20 cellular contexts compared by ENCODE assay signal in the genomic region with DNA sequence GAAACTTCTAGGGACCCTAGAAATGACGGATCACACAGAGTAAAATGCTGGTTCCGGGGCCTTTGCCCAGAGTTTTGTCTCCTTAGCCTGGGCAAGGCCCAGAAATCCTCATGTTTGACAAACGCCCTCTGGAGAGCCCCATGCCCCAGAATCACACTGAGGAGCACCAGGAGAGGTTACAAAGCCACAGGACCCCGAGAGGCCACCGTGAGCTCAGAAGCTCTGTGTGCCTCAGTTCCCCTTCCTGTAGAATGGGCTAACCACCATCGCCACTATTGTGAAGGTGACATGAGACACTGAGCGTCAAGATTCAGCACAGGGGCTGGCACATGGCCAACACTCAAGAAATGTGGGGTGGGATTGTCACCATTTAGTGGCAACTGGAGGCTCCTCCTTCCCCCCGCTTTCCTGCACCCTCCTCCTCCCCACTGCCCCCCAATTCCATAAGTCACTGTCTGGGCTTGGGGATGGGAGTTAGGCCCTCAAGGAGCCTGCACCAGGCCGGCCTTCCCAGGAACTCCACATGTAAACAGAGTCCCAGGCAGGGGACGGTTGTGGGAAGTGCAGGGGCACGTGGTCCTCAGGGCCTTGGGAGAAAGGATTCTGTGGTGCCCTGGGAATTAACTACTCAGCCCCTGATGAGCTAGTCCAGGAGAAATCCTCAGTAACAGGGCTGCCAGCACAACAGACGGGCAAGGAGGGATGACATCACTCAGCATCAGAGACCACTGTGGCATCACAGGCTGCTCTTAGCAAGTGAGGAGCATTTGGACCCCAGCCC. TPM values are rescaled to one million over a fixed set of nuclear protein-coding genes. Genes with fewer than 3 reads are reported as not detected.
DNase-seq lines count a peak whose midpoint lies in the region; ATAC-seq and TF ChIP-seq lines count a peak whose summit lies in the region.
"Had no signal": no experiment of that assay in that cellular context is flagged by ENCODE, and none has a peak within 500 bp of the region (broad histone marks: within the 10 kb centered on the region; RNA-seq: fewer than 3 reads in every experiment).

No MANE protein-coding gene starts in this region.

- intact Hi-C loops in activated CD8-positive, alpha-beta T cell treated with anti-CD3 and anti-CD28 coated beads for 36 hours (cut with micrococcal nuclease), result no loop called here
- intact Hi-C loops in posterior vena cava (cut with DNase I), result no loop called here

- H3K4me2 ChIP-seq in fibroblast of lung (ENCODE audit: extremely low read depth, insufficient read depth, low read length), result no peak overlapping the region

- ATAC-seq in activated CD8-positive, alpha-beta T cell treated with anti-CD3 and anti-CD28 coated beads, Interleukin-2, amount 10 ng/mL, durations not matched to agents 7 days and 5 days, result no peak
- no peak for ATAC-seq in activated CD8-positive, alpha-beta T cell treated with anti-CD3 and anti-CD28 coated beads for 36 hours
- no peak for ATAC-seq in HG03095 (IDR thresholded peaks at IDR 0.05; ENCODE audit: unreplicated experiment)
- ATAC-seq: GM12878, Panc1 had no signal

- H3K4me3 ChIP-seq in NT2/D1 (ENCODE audit: insufficient read length, low read depth) (no peak overlapping the region), fibroblast of lung (replicated peaks in 1 of 4; ENCODE audit: control extremely low read depth in 1 of 4, insufficient read depth in 1 of 4, low read depth in 3 of 4, low read length in 4 of 4) (no peak overlapping the region)
- H3K4me3 ChIP-seq: GM12878, uterus had no signal

- H3K4me1 ChIP-seq in NT2/D1 (ENCODE audit: insufficient read depth, insufficient read length) (peaks cover 16% of the 10 kb centered on the region), fibroblast of lung (ENCODE audit: control insufficient read depth, extremely low read depth, insufficient read depth, low read length) (no peaks in the 10 kb centered on the region)
- H3K4me1 ChIP-seq: uterus had no signal

- no peaks in the 10 kb centered on the region for H4K20me1 ChIP-seq in fibroblast of lung (ENCODE audit: control insufficient read depth, extremely low read depth, insufficient read depth, low read length)

- peaks cover 62% of the 10 kb centered on the region for H3K27me3 Mint-ChIP-seq in activated CD8-positive, alpha-beta T cell treated with anti-CD3 and anti-CD28 coated beads, Interleukin-2, amount 10 ng/mL, durations not matched to agents 7 days and 5 days (ENCODE audit: low read depth)
- H3K27me3 Mint-ChIP-seq in activated CD8-positive, alpha-beta T cell treated with anti-CD3 and anti-CD28 coated beads for 36 hours, result peaks cover 19% of the 10 kb centered on the region

- H3K9me3 ChIP-seq in NT2/D1 (ENCODE audit: insufficient read depth, low read length), result no peaks in the 10 kb centered on the region
- H3K9me3 ChIP-seq in fibroblast of lung (ENCODE audit: control insufficient read depth, insufficient read depth, low read depth, low read length), result no peaks in the 10 kb centered on the region
- H3K9me3 ChIP-seq: spleen, uterus had no signal

- CTCF ChIA-PET in activated CD8-positive, alpha-beta T cell treated with anti-CD3 and anti-CD28 coated beads, Interleukin-2, amount 10 ng/mL, durations not matched to agents 7 days and 5 days (lab: Charles Lee), result interaction anchor here (0.6 to 3.3 kb wide), 12 partner anchors 10 to 144 kb away, joined by 3 to 15 read pairs (median 4); no protein-coding TSS in a partner anchor
- CTCF ChIA-PET in activated CD8-positive, alpha-beta T cell treated with anti-CD3 and anti-CD28 coated beads for 36 hours (lab: Charles Lee), result interaction anchor here (0.8 to 5.9 kb wide), 9 partner anchors 8 to 121 kb away, joined by 3 to 64 read pairs (median 7); no protein-coding TSS in a partner anchor

- no peak overlapping the region for H3K4me3 Mint-ChIP-seq in activated CD8-positive, alpha-beta T cell treated with anti-CD3 and anti-CD28 coated beads, Interleukin-2, amount 10 ng/mL, durations not matched to agents 7 days and 5 days
- H3K4me3 Mint-ChIP-seq in activated CD8-positive, alpha-beta T cell treated with anti-CD3 and anti-CD28 coated beads for 36 hours, result no peak overlapping the region

- H3K36me3 ChIP-seq in NT2/D1 (ENCODE audit: insufficient read depth, insufficient read length, low read length) (no peaks in the 10 kb centered on the region), fibroblast of lung (ENCODE audit: control insufficient read depth, insufficient read depth, low read length) (no peaks in the 10 kb centered on the region)
- H3K36me3 ChIP-seq: spleen, uterus had no signal

- H3K9ac ChIP-seq in NT2/D1 (ENCODE audit: insufficient read length, low read depth), result peak overlapping the region; percentile 52
- H3K9ac ChIP-seq in fibroblast of lung (ENCODE audit: insufficient read depth, low read length), result no peak overlapping the region

- no peak for DNase-seq in activated CD8-positive, alpha-beta T cell treated with anti-CD3 and anti-CD28 coated beads, Interleukin-2, amount 10 ng/mL, durations not matched to agents 7 days and 5 days
- DNase-seq in activated CD8-positive, alpha-beta T cell treated with anti-CD3 and anti-CD28 coated beads for 36 hours, result no peak
- DNase-seq in NT2/D1 (ENCODE audit: low read depth, low spot score) (no peak), fibroblast of lung (ENCODE audit: low read depth in 2 of 2) (peak; percentile 8 to 22), posterior vena cava (ENCODE audit: low spot score) (peak; percentile 69), NCI-H2081 (lab: John Stamatoyannopoulos, UW) (no peak), NCI-H2196 treated with DMSO at 0.1 percent for 48 hours (lab: John Stamatoyannopoulos, UW; ENCODE audit: unreplicated experiment) (no peak)
- DNase-seq: activated CD4-positive, CD25-positive, alpha-beta regulatory T cell; amygdala; HCEC 1CT; mammary epithelial cell; NCI-H526 treated with DMSO at 0.1 percent for 48 hours; occipital lobe; spleen; uterus had no signal

- no peaks in the 10 kb centered on the region for H3K36me3 Mint-ChIP-seq in activated CD8-positive, alpha-beta T cell treated with anti-CD3 and anti-CD28 coated beads, Interleukin-2, amount 10 ng/mL, durations not matched to agents 7 days and 5 days (ENCODE audit: low read depth)
- no peaks in the 10 kb centered on the region for H3K36me3 Mint-ChIP-seq in activated CD8-positive, alpha-beta T cell treated with anti-CD3 and anti-CD28 coated beads for 36 hours (ENCODE audit: low read depth)

- peak overlapping the region; percentile 69 for H3K27ac Mint-ChIP-seq in activated CD8-positive, alpha-beta T cell treated with anti-CD3 and anti-CD28 coated beads, Interleukin-2, amount 10 ng/mL, durations not matched to agents 7 days and 5 days
- no peak overlapping the region for H3K27ac Mint-ChIP-seq in activated CD8-positive, alpha-beta T cell treated with anti-CD3 and anti-CD28 coated beads for 36 hours
- H3K27ac Mint-ChIP-seq: stimulated activated naive CD8-positive, alpha-beta T cell treated with anti-CD3 and anti-CD28 coated beads, Interleukin-15, Interleukin-2, amounts not matched to agents 100 ng/mL and 50 ng/mL, for 24 hours had no signal

- H3K79me2 ChIP-seq in fibroblast of lung (ENCODE audit: control insufficient read depth, insufficient read depth, low read length), result no peaks in the 10 kb centered on the region

- H3K27ac ChIP-seq in fibroblast of lung (ENCODE audit: insufficient read depth, low read length), result no peak overlapping the region
- H3K27ac ChIP-seq: uterus had no signal

- no peaks in the 10 kb centered on the region for H3K9me3 Mint-ChIP-seq in activated CD8-positive, alpha-beta T cell treated with anti-CD3 and anti-CD28 coated beads, Interleukin-2, amount 10 ng/mL, durations not matched to agents 7 days and 5 days (ENCODE audit: insufficient read depth)
- H3K9me3 Mint-ChIP-seq in activated CD8-positive, alpha-beta T cell treated with anti-CD3 and anti-CD28 coated beads for 36 hours, result no peaks in the 10 kb centered on the region
- H3K9me3 Mint-ChIP-seq: stimulated activated naive CD8-positive, alpha-beta T cell treated with anti-CD3 and anti-CD28 coated beads, Interleukin-15, Interleukin-2, amounts not matched to agents 100 ng/mL and 50 ng/mL, for 24 hours had no signal

- H3K27me3 ChIP-seq in NT2/D1 (ENCODE audit: insufficient read depth, insufficient read length) (peaks cover 27% of the 10 kb centered on the region), fibroblast of lung (ENCODE audit: control insufficient read depth, insufficient read depth, low read length) (peaks cover 13% of the 10 kb centered on the region)

- POLR2A ChIA-PET in activated CD8-positive, alpha-beta T cell treated with anti-CD3 and anti-CD28 coated beads, Interleukin-2, amount 10 ng/mL, durations not matched to agents 7 days and 5 days (lab: Charles Lee), result interaction anchor here (0.6 kb wide), 1 partner anchor 442 kb away, joined by 4 read pairs; no protein-coding TSS in a partner anchor
- POLR2A ChIA-PET in activated CD8-positive, alpha-beta T cell treated with anti-CD3 and anti-CD28 coated beads for 36 hours (lab: Charles Lee), result interaction anchor here (1.2 to 2.2 kb wide), 2 partner anchors 10 to 17 kb away, joined by 4 to 5 read pairs; no protein-coding TSS in a partner anchor

- TF ChIP-seq CTCF in activated CD8-positive, alpha-beta T cell treated with anti-CD3 and anti-CD28 coated beads for 36 hours (IDR thresholded peaks at IDR 0.05), result no peak
- TF ChIP-seq CTCF in fibroblast of lung (conservative IDR thresholded peaks at IDR 0.05 in 1 of 2, IDR thresholded peaks at IDR 0.05 in 1 of 2; ENCODE audit: low read depth in 1 of 2, low read length in 2 of 2), result no peak

- peaks cover 21% of the 10 kb centered on the region for H3K4me1 Mint-ChIP-seq in activated CD8-positive, alpha-beta T cell treated with anti-CD3 and anti-CD28 coated beads, Interleukin-2, amount 10 ng/mL, durations not matched to agents 7 days and 5 days (ENCODE audit: low read depth)
- peaks cover 9% of the 10 kb centered on the region for H3K4me1 Mint-ChIP-seq in activated CD8-positive, alpha-beta T cell treated with anti-CD3 and anti-CD28 coated beads for 36 hours (ENCODE audit: low read depth)

- H2AFZ ChIP-seq in fibroblast of lung (ENCODE audit: low read length), result no peak overlapping the region

RNA-seq across cellular contexts. Expression of a gene that starts 1.4 kb away (rescaled TPM):
- under 1 TPM; 0.95 to 0.99 TPM for total RNA-seq in activated CD8-positive, alpha-beta T cell treated with anti-CD3 and anti-CD28 coated beads, Interleukin-2, amount 10 ng/mL, durations not matched to agents 7 days and 5 days
- under 1 TPM in 1 of 2 experiments, not detected in 1; 0.09 TPM for total RNA-seq in activated CD8-positive, alpha-beta T cell treated with anti-CD3 and anti-CD28 coated beads for 36 hours
- under 0.01 and 0.50 TPM in 2 replicates for total RNA-seq in fibroblast of lung
- polyA plus RNA-seq in fibroblast of lung, result 0.01 and 0.02 TPM in 2 replicates
- polyA plus RNA-seq in fibroblast of lung (2012), result 0.06 TPM in 1 of 2 replicates, not detected in the other
- polyA minus RNA-seq in fibroblast of lung (ENCODE audit: low replicate concordance), result not detected in 2 replicates
- 1 to 10 TPM; 5.3 to 7.4 TPM for total RNA-seq in posterior vena cava
- total RNA-seq: G401, mammary epithelial cell, occipital lobe had no signal
- polyA plus RNA-seq: mammary epithelial cell had no signal

Comparison
In these comparisons a context has a peak if more than half of its experiments do, and no peak if none do; other contexts are left out.
1. DNase-seq: peak in fibroblast of lung (2 of 2) and posterior vena cava (single experiment); none in activated CD8-positive, alpha-beta T cell treated with anti-CD3 and anti-CD28 coated beads, Interleukin-2, amount 10 ng/mL, durations not matched to agents 7 days and 5 days (single experiment), activated CD8-positive, alpha-beta T cell treated with anti-CD3 and anti-CD28 coated beads for 36 hours (single experiment), NT2/D1 (single experiment), NCI-H2081 (0 of 2) and NCI-H2196 treated with DMSO at 0.1 percent for 48 hours (single experiment).